37 cellular contexts compared by ENCODE assay signal in genomic region chr9:105468875-105469274, GRCh38.
"Had no signal": no experiment of that assay in that cellular context is flagged by ENCODE, and none has a peak within 500 bp of the region (broad histone marks: within the 10 kb centered on the region; RNA-seq: fewer than 3 reads in every experiment).

No MANE protein-coding gene starts in this region.

- DNase-seq: activated CD4-positive, alpha-beta memory T cell treated with anti-CD3 and anti-CD28 coated beads, Interleukin-2, amount 10 ng/mL, durations not matched to agents 7 days and 5 days; activated CD4-positive, alpha-beta T cell treated with anti-CD3 and anti-CD28 coated beads for 1 hour; activated CD4-positive, alpha-beta T cell treated with anti-CD3 and anti-CD28 coated beads for 36 hours; activated CD4-positive, alpha-beta T cell treated with anti-CD3 and anti-CD28 coated beads for 48 hours; activated CD4-positive, alpha-beta T cell treated with anti-CD3 and anti-CD28 coated beads, Interleukin-2, amount 10 ng/mL, durations not matched to agents 7 days and 5 days; activated CD4-positive, alpha-beta T cell treated with anti-CD3 and anti-CD28 coated beads, Interleukin-2, amount 50 U/mL, for 48 hours; activated CD4-positive, CD25-positive, alpha-beta regulatory T cell; activated CD8-positive, alpha-beta memory T cell treated with anti-CD3 and anti-CD28 coated beads for 24 hours; activated CD8-positive, alpha-beta memory T cell treated with anti-CD3 and anti-CD28 coated beads, Interleukin-2, amount 10 ng/mL, durations not matched to agents 7 days and 5 days; activated CD8-positive, alpha-beta memory T cell treated with anti-CD3 and anti-CD28 coated beads, Interleukin-2, amount 50 U/mL, for 48 hours; activated CD8-positive, alpha-beta T cell treated with anti-CD3 and anti-CD28 coated beads, Interleukin-2, amount 10 ng/mL, durations not matched to agents 7 days and 5 days; activated effector memory CD4-positive, alpha-beta T cell treated with Interleukin-2 at 50 U/mL for 16 hours; activated gamma-delta T cell; activated naive CD4-positive, alpha-beta T cell treated with anti-CD3 and anti-CD28 coated beads, Interleukin-2, amount 10 ng/mL, durations not matched to agents 7 days and 5 days; activated naive CD4-positive, alpha-beta T cell treated with Interleukin-2 at 50 U/mL for 16 hours; activated naive CD8-positive, alpha-beta T cell treated with anti-CD3 and anti-CD28 coated beads, Interleukin-2, amount 10 ng/mL, durations not matched to agents 7 days and 5 days; activated naive CD8-positive, alpha-beta T cell treated with anti-CD3 and anti-CD28 coated beads, Interleukin-2, amount 50 U/mL, for 24 hours; activated T-cell treated with anti-CD3 and anti-CD28 coated beads, Interleukin-2, amount 50 U/mL, for 24 hours; activated T-cell treated with anti-CD3 and anti-CD28 coated beads, Interleukin-2, amount 50 U/mL, for 48 hours; amygdala; anterior cingulate cortex; body of pancreas; brain microvascular endothelial cell; central memory CD4-positive, alpha-beta T cell; T-helper 2 cell; T-helper 9 cell; WERI-Rb-1 had no signal

- H3K9me3 Mint-ChIP-seq: activated CD4-positive, alpha-beta memory T cell treated with anti-CD3 and anti-CD28 coated beads, Interleukin-2, amount 10 ng/mL, durations not matched to agents 7 days and 5 days; activated CD4-positive, alpha-beta T cell treated with anti-CD3 and anti-CD28 coated beads, Interleukin-2, amount 10 ng/mL, durations not matched to agents 7 days and 5 days; activated naive CD4-positive, alpha-beta T cell treated with anti-CD3 and anti-CD28 coated beads, Interleukin-2, amount 10 ng/mL, durations not matched to agents 7 days and 5 days; activated naive CD4-positive, alpha-beta T cell treated with anti-CD3 and anti-CD28 coated beads, Interleukin-2, amount 50 U/mL, for 24 hours; activated naive CD8-positive, alpha-beta T cell treated with anti-CD3 and anti-CD28 coated beads, Interleukin-2, amount 50 U/mL, for 24 hours; activated T-cell treated with anti-CD3 and anti-CD28 coated beads, Interleukin-2, amount 50 U/mL, for 24 hours; activated T-helper 2 cell treated with anti-CD3 and anti-CD28 coated beads, Interferon-gamma antibody, Interleukin-2, Interleukin-4, amounts not matched to agents 10 μg/mL and 5 μg/mL and 100 μg/mL, durations not matched to agents 14 hours and 24 hours and 36 hours; T-helper 1 cell treated with Interleukin-12 subunit alpha and Interleukin-12 subunit beta and Interleukin-4 antibody, amounts not matched to agents 30 μg/mL and 1 μg/mL, for 36 hours; T-helper 2 cell treated with Interferon-gamma antibody and Interleukin-4, amounts not matched to agents 5 μg/mL and 100 μg/mL, for 36 hours had no signal

- H3K4me3 ChIP-seq: body of pancreas, breast epithelium had no signal

- H3K27me3 ChIP-seq: body of pancreas, brain microvascular endothelial cell, breast epithelium had no signal

- FAIRE-seq: colon, TTC549 had no signal

- H3K27ac ChIP-seq: body of pancreas, brain microvascular endothelial cell, breast epithelium, WERI-Rb-1 had no signal

- H3K4me3 Mint-ChIP-seq: activated CD4-positive, alpha-beta memory T cell treated with anti-CD3 and anti-CD28 coated beads, Interleukin-2, amount 10 ng/mL, durations not matched to agents 7 days and 5 days; activated CD4-positive, alpha-beta T cell treated with anti-CD3 and anti-CD28 coated beads for 36 hours; activated CD4-positive, alpha-beta T cell treated with anti-CD3 and anti-CD28 coated beads, Interleukin-2, amount 10 ng/mL, durations not matched to agents 7 days and 5 days; activated CD8-positive, alpha-beta memory T cell treated with anti-CD3 and anti-CD28 coated beads, Interleukin-2, amount 10 ng/mL, durations not matched to agents 7 days and 5 days; activated CD8-positive, alpha-beta T cell treated with anti-CD3 and anti-CD28 coated beads, Interleukin-2, amount 10 ng/mL, durations not matched to agents 7 days and 5 days; activated naive CD4-positive, alpha-beta T cell treated with anti-CD3 and anti-CD28 coated beads, Interleukin-2, amount 10 ng/mL, durations not matched to agents 7 days and 5 days; activated naive CD4-positive, alpha-beta T cell treated with anti-CD3 and anti-CD28 coated beads, Interleukin-2, amount 50 U/mL, for 24 hours; activated naive CD8-positive, alpha-beta T cell; activated naive CD8-positive, alpha-beta T cell treated with anti-CD3 and anti-CD28 coated beads, Interleukin-2, amount 10 ng/mL, durations not matched to agents 7 days and 5 days; activated naive CD8-positive, alpha-beta T cell treated with anti-CD3 and anti-CD28 coated beads, Interleukin-2, amount 50 U/mL, for 24 hours; activated T-cell treated with anti-CD3 and anti-CD28 coated beads, Interleukin-2, amount 50 U/mL, for 24 hours; T-helper 1 cell treated with Interleukin-12 subunit alpha and Interleukin-12 subunit beta and Interleukin-4 antibody, amounts not matched to agents 30 μg/mL and 1 μg/mL, for 36 hours; T-helper 2 cell treated with Interferon-gamma antibody and Interleukin-4, amounts not matched to agents 5 μg/mL and 100 μg/mL, for 36 hours; WTC11 had no signal

- H3K36me3 Mint-ChIP-seq: activated naive CD4-positive, alpha-beta T cell treated with anti-CD3 and anti-CD28 coated beads, Interleukin-2, amount 50 U/mL, for 24 hours; activated naive CD8-positive, alpha-beta T cell had no signal

- H3K4me1 ChIP-seq: body of pancreas, breast epithelium had no signal

- H3K27me3 Mint-ChIP-seq: activated CD4-positive, alpha-beta memory T cell treated with anti-CD3 and anti-CD28 coated beads, Interleukin-2, amount 10 ng/mL, durations not matched to agents 7 days and 5 days; activated CD4-positive, alpha-beta T cell treated with anti-CD3 and anti-CD28 coated beads for 36 hours; activated CD4-positive, alpha-beta T cell treated with anti-CD3 and anti-CD28 coated beads, Interleukin-2, amount 10 ng/mL, durations not matched to agents 7 days and 5 days; activated CD8-positive, alpha-beta memory T cell treated with anti-CD3 and anti-CD28 coated beads, Interleukin-2, amount 10 ng/mL, durations not matched to agents 7 days and 5 days; activated naive CD4-positive, alpha-beta T cell treated with anti-CD3 and anti-CD28 coated beads, Interleukin-2, amount 10 ng/mL, durations not matched to agents 7 days and 5 days; activated naive CD4-positive, alpha-beta T cell treated with anti-CD3 and anti-CD28 coated beads, Interleukin-2, amount 50 U/mL, for 24 hours; activated naive CD8-positive, alpha-beta T cell; activated naive CD8-positive, alpha-beta T cell treated with anti-CD3 and anti-CD28 coated beads, Interleukin-2, amount 10 ng/mL, durations not matched to agents 7 days and 5 days; activated naive CD8-positive, alpha-beta T cell treated with anti-CD3 and anti-CD28 coated beads, Interleukin-2, amount 50 U/mL, for 24 hours; activated T-cell treated with anti-CD3 and anti-CD28 coated beads, Interleukin-2, amount 50 U/mL, for 24 hours had no signal

- ATAC-seq: activated CD4-positive, alpha-beta T cell treated with anti-CD3 and anti-CD28 coated beads for 36 hours; activated CD4-positive, CD25-positive, alpha-beta regulatory T cell treated with anti-CD3 and anti-CD28 coated beads, Interleukin-2, amount 50 U/mL, for 24 hours; activated CD8-positive, alpha-beta memory T cell treated with anti-CD3 and anti-CD28 coated beads, Interleukin-2, amount 10 ng/mL, durations not matched to agents 7 days and 5 days; activated CD8-positive, alpha-beta T cell treated with anti-CD3 and anti-CD28 coated beads, Interleukin-2, amount 10 ng/mL, durations not matched to agents 7 days and 5 days; activated naive CD8-positive, alpha-beta T cell treated with anti-CD3 and anti-CD28 coated beads, Interleukin-2, amount 50 U/mL, for 24 hours; body of pancreas; WTC11 had no signal

- H3K27ac Mint-ChIP-seq: activated CD4-positive, alpha-beta memory T cell treated with anti-CD3 and anti-CD28 coated beads, Interleukin-2, amount 10 ng/mL, durations not matched to agents 7 days and 5 days; activated CD4-positive, alpha-beta T cell treated with anti-CD3 and anti-CD28 coated beads for 36 hours; activated CD4-positive, alpha-beta T cell treated with anti-CD3 and anti-CD28 coated beads, Interleukin-2, amount 10 ng/mL, durations not matched to agents 7 days and 5 days; activated CD8-positive, alpha-beta memory T cell treated with anti-CD3 and anti-CD28 coated beads, Interleukin-2, amount 10 ng/mL, durations not matched to agents 7 days and 5 days; activated CD8-positive, alpha-beta T cell treated with anti-CD3 and anti-CD28 coated beads, Interleukin-2, amount 10 ng/mL, durations not matched to agents 7 days and 5 days; activated naive CD4-positive, alpha-beta T cell treated with anti-CD3 and anti-CD28 coated beads, Interleukin-2, amount 10 ng/mL, durations not matched to agents 7 days and 5 days; activated naive CD4-positive, alpha-beta T cell treated with anti-CD3 and anti-CD28 coated beads, Interleukin-2, amount 50 U/mL, for 24 hours; activated naive CD8-positive, alpha-beta T cell; activated naive CD8-positive, alpha-beta T cell treated with anti-CD3 and anti-CD28 coated beads, Interleukin-2, amount 10 ng/mL, durations not matched to agents 7 days and 5 days; activated naive CD8-positive, alpha-beta T cell treated with anti-CD3 and anti-CD28 coated beads, Interleukin-2, amount 50 U/mL, for 24 hours; activated T-cell treated with anti-CD3 and anti-CD28 coated beads, Interleukin-2, amount 50 U/mL, for 24 hours; activated T-helper 2 cell treated with anti-CD3 and anti-CD28 coated beads, Interferon-gamma antibody, Interleukin-2, Interleukin-4, amounts not matched to agents 10 μg/mL and 5 μg/mL and 100 μg/mL, durations not matched to agents 14 hours and 24 hours and 36 hours; T-helper 1 cell treated with Interleukin-12 subunit alpha and Interleukin-12 subunit beta and Interleukin-4 antibody, amounts not matched to agents 30 μg/mL and 1 μg/mL, for 36 hours; T-helper 2 cell treated with Interferon-gamma antibody and Interleukin-4, amounts not matched to agents 5 μg/mL and 100 μg/mL, for 36 hours; WTC11 had no signal

- H3K4me1 Mint-ChIP-seq: activated CD4-positive, alpha-beta memory T cell treated with anti-CD3 and anti-CD28 coated beads, Interleukin-2, amount 10 ng/mL, durations not matched to agents 7 days and 5 days; activated CD4-positive, alpha-beta T cell treated with anti-CD3 and anti-CD28 coated beads for 36 hours; activated CD4-positive, alpha-beta T cell treated with anti-CD3 and anti-CD28 coated beads, Interleukin-2, amount 10 ng/mL, durations not matched to agents 7 days and 5 days; activated CD8-positive, alpha-beta memory T cell treated with anti-CD3 and anti-CD28 coated beads, Interleukin-2, amount 10 ng/mL, durations not matched to agents 7 days and 5 days; activated naive CD4-positive, alpha-beta T cell treated with anti-CD3 and anti-CD28 coated beads, Interleukin-2, amount 10 ng/mL, durations not matched to agents 7 days and 5 days; activated naive CD4-positive, alpha-beta T cell treated with anti-CD3 and anti-CD28 coated beads, Interleukin-2, amount 50 U/mL, for 24 hours; activated naive CD8-positive, alpha-beta T cell treated with anti-CD3 and anti-CD28 coated beads, Interleukin-2, amount 10 ng/mL, durations not matched to agents 7 days and 5 days; activated naive CD8-positive, alpha-beta T cell treated with anti-CD3 and anti-CD28 coated beads, Interleukin-2, amount 50 U/mL, for 24 hours; WTC11 had no signal

- H3K9me3 ChIP-seq: body of pancreas, breast epithelium had no signal
